8 cellular contexts compared by ENCODE assay signal in genomic region chr1:2382621-2383361, GRCh38. TPM values are rescaled to one million over a fixed set of nuclear protein-coding genes. Genes with fewer than 3 reads are reported as not detected.
DNase-seq lines count a peak whose midpoint lies in the region; ATAC-seq and TF ChIP-seq lines count a peak whose summit lies in the region.

No MANE protein-coding gene starts in this region.

- DNase-seq in astrocyte of the cerebellum (ENCODE audit: low read depth), result no peak
- peak; percentile 88 for DNase-seq in islet precursor cell
- DNase-seq in upper lobe of right lung, result peak; percentile 71
- no peak for DNase-seq in DMS79 treated with DMSO at 0.1 percent for 48 hours (lab: John Stamatoyannopoulos, UW)
- DNase-seq in SIG-M5 (lab: John Stamatoyannopoulos, UW), result no peak

- in situ Hi-C loops in astrocyte of the cerebellum (cut with HindIII; ENCODE audit: low sequenced_read_pairs), result no loop called here

- H3K4me3 ChIP-seq in DOHH2 (ENCODE audit: low read length) (no peak overlapping the region), astrocyte of the cerebellum (ENCODE audit: low read depth, low read length) (no peak overlapping the region), upper lobe of right lung (no peak overlapping the region)

- intact Hi-C loops in upper lobe of right lung (cut with DNase I), result loop anchor here (5.0 kb wide), 1 partner anchor 185 kb away; no protein-coding TSS in a partner anchor

- no peaks in the 10 kb centered on the region for H4K20me1 ChIP-seq in DOHH2 (ENCODE audit: control insufficient read depth, insufficient read depth, low read depth, low read length)

- H3K4me1 ChIP-seq in DOHH2 (ENCODE audit: control insufficient read depth, low read length), result peaks cover 20% of the 10 kb centered on the region
- peaks cover 5% of the 10 kb centered on the region for H3K4me1 ChIP-seq in upper lobe of right lung

- H3F3A ChIP-seq in DOHH2 (ENCODE audit: control insufficient read depth, insufficient read depth), result peaks cover 4% of the 10 kb centered on the region

- H3K4me2 ChIP-seq in DOHH2 (ENCODE audit: low read length), result no peak overlapping the region

- H3K36me3 ChIP-seq in DOHH2 (ENCODE audit: control insufficient read depth, low read length) (peaks cover 13% of the 10 kb centered on the region), upper lobe of right lung (no peaks in the 10 kb centered on the region)

- H3K9me2 ChIP-seq in DOHH2 (replicated peaks; ENCODE audit: control insufficient read depth, low read length), result no peaks in the 10 kb centered on the region

- peak; percentile 31 for ATAC-seq in upper lobe of right lung
- no peak for ATAC-seq in GM19328 (IDR thresholded peaks at IDR 0.05; ENCODE audit: unreplicated experiment)

- H3K27ac ChIP-seq in DOHH2 (ENCODE audit: low read depth, low read length), result no peak overlapping the region
- H3K27ac ChIP-seq in upper lobe of right lung, result no peak overlapping the region

- TF ChIP-seq EP300 in Ishikawa (IDR thresholded peaks at IDR 0.05; ENCODE audit: borderline replicate concordance), result no peak

- H3K27me3 ChIP-seq in DOHH2 (ENCODE audit: control insufficient read depth, low read length) (no peaks in the 10 kb centered on the region), upper lobe of right lung (no peaks in the 10 kb centered on the region)

- TF ChIP-seq CTCF in DOHH2 (IDR thresholded peaks at IDR 0.05; ENCODE audit: low read depth, low read length, poor library complexity, severe bottlenecking), result peak; percentile 63
- TF ChIP-seq CTCF in astrocyte of the cerebellum (IDR thresholded peaks at IDR 0.05; ENCODE audit: low read depth, low read length, missing control alignments), result peak; percentile 77
- TF ChIP-seq CTCF in upper lobe of right lung (IDR thresholded peaks at IDR 0.05), result peak; percentile 44

- H3K9me3 ChIP-seq in DOHH2 (ENCODE audit: control insufficient read depth, insufficient read depth, low read length) (no peaks in the 10 kb centered on the region), upper lobe of right lung (no peaks in the 10 kb centered on the region)

- peak; percentile 44; the same call in 1 of the 2 replicates for TF ChIP-seq RAD21 in Ishikawa (IDR thresholded peaks at IDR 0.05; ENCODE audit: low read depth)

- H3K79me2 ChIP-seq in DOHH2 (ENCODE audit: control insufficient read depth, low read length), result peaks cover 5% of the 10 kb centered on the region; the same call in 1 of the 2 replicates

TF ChIP-seq in Ishikawa, 13 proteins besides CTCF, POLR2A, EP300 and RAD21:
- TF ChIP-seq TCF12 (IDR thresholded peaks at IDR 0.05; ENCODE audit: low read depth), result no peak
- no peak for TF ChIP-seq NFIC (IDR thresholded peaks at IDR 0.05)
- TF ChIP-seq EGR1 (IDR thresholded peaks at IDR 0.05), result no peak
- TF ChIP-seq CEBPB (IDR thresholded peaks at IDR 0.05), result no peak

RNA-seq across cellular contexts. Expression of gene MORN1, which starts 8.6 kb away (rescaled TPM):
- total RNA-seq in upper lobe of right lung, result 9.0 TPM

RNA-seq across cellular contexts. Expression of gene RER1, which starts 8.8 kb away (rescaled TPM):
- 118 TPM for total RNA-seq in upper lobe of right lung

RNA-seq across cellular contexts. Expression of gene PEX10, which starts 29.6 kb away (rescaled TPM):
- total RNA-seq in upper lobe of right lung, result 14.6 TPM

Comparison
In these comparisons a context has a peak if more than half of its experiments do, and no peak if none do; other contexts are left out.
1. DNase-seq: peak in islet precursor cell (single experiment) and upper lobe of right lung (single experiment); none in astrocyte of the cerebellum (single experiment), DMS79 treated with DMSO at 0.1 percent for 48 hours (single experiment) and SIG-M5 (single experiment).
2. Peak in every context shown above with its lines, with median percentiles within 50 percentile points of each other: CTCF ChIP-seq.